ENCODE assay signal across 10 cellular contexts in the genomic region with DNA sequence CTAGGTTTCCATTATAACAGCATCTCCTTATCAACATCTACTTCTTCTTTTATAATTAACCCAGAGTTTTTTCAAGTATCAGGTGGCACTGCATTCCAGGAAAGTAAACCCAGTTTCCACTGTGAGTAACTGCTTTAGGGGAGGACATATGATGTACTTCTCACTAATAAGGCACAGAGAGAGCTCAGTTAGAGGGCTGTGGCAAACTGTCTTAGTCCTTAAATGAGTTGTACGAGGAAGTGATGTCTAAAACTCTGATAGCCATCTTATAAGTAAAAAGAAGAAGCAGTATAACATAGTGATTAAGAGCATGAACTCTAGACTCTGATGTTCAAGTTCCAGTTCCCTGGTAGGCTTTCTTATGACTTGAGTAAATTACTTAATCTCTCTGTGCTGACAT. TPM values are rescaled to one million over a fixed set of nuclear protein-coding genes. Genes with fewer than 3 reads are reported as not detected.
DNase-seq lines count a peak whose midpoint lies in the region; ATAC-seq lines count a peak whose summit lies in the region.
"Had no signal": no experiment of that assay in that cellular context is flagged by ENCODE, and none has a peak within 500 bp of the region (broad histone marks: within the 10 kb centered on the region; RNA-seq: fewer than 3 reads in every experiment).

No MANE protein-coding gene starts in this region.

- H3K27ac Mint-ChIP-seq in activated naive CD8-positive, alpha-beta T cell treated with anti-CD3 and anti-CD28 coated beads, Interleukin-2, amount 50 U/mL, for 24 hours = peak overlapping the region; percentile 41
- no peak overlapping the region for H3K27ac Mint-ChIP-seq in T-helper 17 cell

- peaks cover 4% of the 10 kb centered on the region for H3K9me3 Mint-ChIP-seq in activated naive CD8-positive, alpha-beta T cell treated with anti-CD3 and anti-CD28 coated beads, Interleukin-2, amount 50 U/mL, for 24 hours

- H3K4me1 Mint-ChIP-seq in activated naive CD8-positive, alpha-beta T cell treated with anti-CD3 and anti-CD28 coated beads, Interleukin-2, amount 50 U/mL, for 24 hours = peaks cover 23% of the 10 kb centered on the region
- H3K4me1 Mint-ChIP-seq in T-helper 17 cell = peaks cover 5% of the 10 kb centered on the region

- DNase-seq in activated naive CD8-positive, alpha-beta T cell treated with anti-CD3 and anti-CD28 coated beads, Interleukin-2, amount 50 U/mL, for 24 hours = no peak
- no peak for DNase-seq in left lobe of liver (ENCODE audit: low spot score)
- DNase-seq in GOT3 (lab: John Stamatoyannopoulos, UW) = no peak
- DNase-seq in NCI-H2196 treated with DMSO at 0.1 percent for 48 hours (lab: John Stamatoyannopoulos, UW; ENCODE audit: unreplicated experiment) = no peak
- no peak for DNase-seq in T-helper 17 cell
- DNase-seq: effector CD4-positive, alpha-beta T cell; left cardiac atrium had no signal

- H3K36me3 Mint-ChIP-seq in activated naive CD8-positive, alpha-beta T cell treated with anti-CD3 and anti-CD28 coated beads, Interleukin-2, amount 50 U/mL, for 24 hours (ENCODE audit: low read depth) = no peaks in the 10 kb centered on the region
- H3K36me3 Mint-ChIP-seq in T-helper 17 cell (ENCODE audit: low read depth) = no peaks in the 10 kb centered on the region

- H3K4me3 Mint-ChIP-seq in activated naive CD8-positive, alpha-beta T cell treated with anti-CD3 and anti-CD28 coated beads, Interleukin-2, amount 50 U/mL, for 24 hours = peak overlapping the region; percentile 30
- H3K4me3 Mint-ChIP-seq in T-helper 17 cell = no peak overlapping the region

- H3K27me3 Mint-ChIP-seq in activated naive CD8-positive, alpha-beta T cell treated with anti-CD3 and anti-CD28 coated beads, Interleukin-2, amount 50 U/mL, for 24 hours = peaks cover 5% of the 10 kb centered on the region
- H3K27me3 Mint-ChIP-seq in T-helper 17 cell = no peaks in the 10 kb centered on the region

- H3K9me3 ChIP-seq in T-helper 17 cell (ENCODE audit: control insufficient read depth, low read length, poor library complexity, severe bottlenecking) = no peaks in the 10 kb centered on the region

- ATAC-seq in GM18499 (IDR thresholded peaks at IDR 0.05; ENCODE audit: insufficient read depth, unreplicated experiment) = peak; percentile 87
- peak; percentile 79 for ATAC-seq in GM21390 (IDR thresholded peaks at IDR 0.05; ENCODE audit: unreplicated experiment)
- peak; percentile 92 for ATAC-seq in HG03442 (IDR thresholded peaks at IDR 0.05; ENCODE audit: unreplicated experiment)
- ATAC-seq in activated naive CD8-positive, alpha-beta T cell treated with anti-CD3 and anti-CD28 coated beads, Interleukin-2, amount 50 U/mL, for 24 hours = peak; percentile 91
- ATAC-seq in left lobe of liver = no peak
- no peak for ATAC-seq in T-helper 17 cell
- ATAC-seq: left cardiac atrium had no signal

RNA-seq across cellular contexts. Expression of a gene that starts 58.7 kb away (rescaled TPM):
- 0.48 TPM for total RNA-seq in left lobe of liver
- total RNA-seq in T-helper 17 cell = 1 to 10 TPM; 3.5 to 6.4 TPM

Comparison
In these comparisons a context has a peak if more than half of its experiments do, and no peak if none do; other contexts are left out.
1. ATAC-seq: peak in GM18499 (single experiment), GM21390 (single experiment), HG03442 (single experiment) and activated naive CD8-positive, alpha-beta T cell treated with anti-CD3 and anti-CD28 coated beads, Interleukin-2, amount 50 U/mL, for 24 hours (single experiment); none in left lobe of liver (single experiment) and T-helper 17 cell (single experiment).